In genomic region chr3:120182613-120183524, GRCh38 we compare ENCODE assay signal across 8 cellular contexts.
A peak's percentile ranks its signal among the peaks of the same experiment; 100 is the strongest.
DNase-seq lines count a peak whose midpoint lies in the region; ATAC-seq and TF ChIP-seq lines count a peak whose summit lies in the region.

No MANE protein-coding gene starts in this region.

- no peaks in the 10 kb centered on the region for H3K36me3 Mint-ChIP-seq in activated CD4-positive, alpha-beta memory T cell treated with anti-CD3 and anti-CD28 coated beads, Interleukin-2, amount 10 ng/mL, durations not matched to agents 7 days and 5 days (ENCODE audit: low read depth)

- CTCF ChIA-PET in AG04449 (lab: Yijun Ruan, JAX): interaction anchor here (0.7 to 3.8 kb wide), 18 partner anchors 9 to 291 kb away, joined by 3 to 41 read pairs (median 4); no protein-coding TSS in a partner anchor
- CTCF ChIA-PET in activated CD4-positive, alpha-beta memory T cell treated with anti-CD3 and anti-CD28 coated beads, Interleukin-2, amount 10 ng/mL, durations not matched to agents 7 days and 5 days (lab: Charles Lee): interaction anchor here (0.7 to 1.9 kb wide), 3 partner anchors 140 to 291 kb away, joined by 3 to 5 read pairs (median 4); no protein-coding TSS in a partner anchor

- no peaks in the 10 kb centered on the region for H3K27me3 ChIP-seq in spleen (replicated peaks in 1 of 7)

- no peak for DNase-seq in AG04449 (ENCODE audit: low read depth, low spot score)
- DNase-seq in GM12865 (ENCODE audit: low read depth): peak; percentile 43
- DNase-seq in left ventricle myocardium superior: no peak
- no peak for DNase-seq in spleen
- no peak for DNase-seq in activated CD4-positive, alpha-beta memory T cell treated with anti-CD3 and anti-CD28 coated beads, Interleukin-2, amount 10 ng/mL, durations not matched to agents 7 days and 5 days

- H3K4me3 Mint-ChIP-seq in activated CD4-positive, alpha-beta memory T cell treated with anti-CD3 and anti-CD28 coated beads, Interleukin-2, amount 10 ng/mL, durations not matched to agents 7 days and 5 days: no peak overlapping the region

- no peaks in the 10 kb centered on the region for H3K36me3 ChIP-seq in spleen

- whole genome bisulfite sequencing in spleen, 5 donors: 77 to 87% (median 86%) methylated on average over 7 of the region's 7 CpGs

- no peaks in the 10 kb centered on the region for H3K9me3 ChIP-seq in spleen

- H3K9me3 Mint-ChIP-seq in activated CD4-positive, alpha-beta memory T cell treated with anti-CD3 and anti-CD28 coated beads, Interleukin-2, amount 10 ng/mL, durations not matched to agents 7 days and 5 days: no peaks in the 10 kb centered on the region

- TF ChIP-seq CTCF in AG04449 (IDR thresholded peaks at IDR 0.05; ENCODE audit: insufficient read depth, low read length, missing control alignments) (peak; percentile 34), GM12865 (IDR thresholded peaks at IDR 0.05; ENCODE audit: insufficient read depth, low read depth, low read length, missing control alignments) (peak; percentile 22), VCaP (conservative IDR thresholded peaks at IDR 0.05) (peak; percentile 54), spleen (IDR thresholded peaks at IDR 0.05 in 8 of 11, conservative IDR thresholded peaks at IDR 0.05 in 3 of 11) (peak in 2 of 11 experiments; percentile 10 to 13)

- H3K27ac Mint-ChIP-seq in activated CD4-positive, alpha-beta memory T cell treated with anti-CD3 and anti-CD28 coated beads, Interleukin-2, amount 10 ng/mL, durations not matched to agents 7 days and 5 days: no peak overlapping the region

- peaks cover 0 to 3% (median 0%) of the 10 kb centered on the region in 6 donors for H3K4me1 ChIP-seq in spleen

- intact Hi-C loops in left ventricle myocardium superior (cut with micrococcal nuclease) (loop anchor here (5.0 kb wide), 1 partner anchor 291 kb away; no protein-coding TSS in a partner anchor), spleen (cut with DNase I; ENCODE audit: low total_unique reads) (no loop called here)

- no peak overlapping the region for H3K4me3 ChIP-seq in AG04449 (ENCODE audit: low read depth, low read length)
- no peak overlapping the region for H3K4me3 ChIP-seq in GM12865 (ENCODE audit: low read depth, low read length)
- no peak overlapping the region for H3K4me3 ChIP-seq in spleen

- H3K4me1 Mint-ChIP-seq in activated CD4-positive, alpha-beta memory T cell treated with anti-CD3 and anti-CD28 coated beads, Interleukin-2, amount 10 ng/mL, durations not matched to agents 7 days and 5 days: no peaks in the 10 kb centered on the region

- no peak overlapping the region for H3K27ac ChIP-seq in VCaP
- H3K27ac ChIP-seq in spleen: no peak overlapping the region

- no peak for TF ChIP-seq POLR2A in spleen (IDR thresholded peaks at IDR 0.05)

- POLR2A ChIA-PET in AG04449 (lab: Yijun Ruan, JAX): no interaction called here
- POLR2A ChIA-PET in activated CD4-positive, alpha-beta memory T cell treated with anti-CD3 and anti-CD28 coated beads, Interleukin-2, amount 10 ng/mL, durations not matched to agents 7 days and 5 days (lab: Charles Lee): no interaction called here

- H3K27me3 Mint-ChIP-seq in activated CD4-positive, alpha-beta memory T cell treated with anti-CD3 and anti-CD28 coated beads, Interleukin-2, amount 10 ng/mL, durations not matched to agents 7 days and 5 days: peaks cover 7% of the 10 kb centered on the region

- ATAC-seq in left ventricle myocardium superior (peak; percentile 43), HG03045 (IDR thresholded peaks at IDR 0.05; ENCODE audit: unreplicated experiment) (no peak), GM18909 (IDR thresholded peaks at IDR 0.05; ENCODE audit: poor library complexity, unreplicated experiment) (no peak)
